3 cellular contexts compared by ENCODE assay signal in genomic region chr1:81634294-81634693, GRCh38.
"Had no signal": no experiment of that assay in that cellular context is flagged by ENCODE, and none has a peak within 500 bp of the region (broad histone marks: within the 10 kb centered on the region; RNA-seq: fewer than 3 reads in every experiment).

No MANE protein-coding gene starts in this region.

- DNase-seq: GDM1, GF-D8 had no signal

- H3K4me3 ChIP-seq: GM12878 had no signal
